Comparison of ENCODE assay signal across 9 cellular contexts in genomic region chr17:30236297-30236624, GRCh38. TPM values are rescaled to one million over a fixed set of nuclear protein-coding genes. Genes with fewer than 3 reads are reported as not detected.
A peak's percentile ranks its signal among the peaks of the same experiment; 100 is the strongest.
DNase-seq lines count a peak whose midpoint lies in the region; ATAC-seq lines count a peak whose summit lies in the region.
"Had no signal": no experiment of that assay in that cellular context is flagged by ENCODE, and none has a peak within 500 bp of the region (broad histone marks: within the 10 kb centered on the region; RNA-seq: fewer than 3 reads in every experiment).

No MANE protein-coding gene starts in this region.

- H3K9me3 Mint-ChIP-seq in activated CD4-positive, alpha-beta T cell treated with anti-CD3 and anti-CD28 coated beads, Interleukin-2, amount 10 ng/mL, durations not matched to agents 24 days and 14 days: no peaks in the 10 kb centered on the region
- no peaks in the 10 kb centered on the region for H3K9me3 Mint-ChIP-seq in activated T-helper 2 cell treated with anti-CD3 and anti-CD28 coated beads, Interferon-gamma antibody, Interleukin-2, Interleukin-4, amounts not matched to agents 10 μg/mL and 5 μg/mL and 100 μg/mL, durations not matched to agents 14 hours and 24 hours and 36 hours
- H3K9me3 Mint-ChIP-seq in stimulated activated effector memory CD8-positive, alpha-beta T cell treated with anti-CD3 and anti-CD28 coated beads, Interleukin-12 subunit alpha, Interleukin-12 subunit beta, amount 100 ng/mL, for 72 hours: no peaks in the 10 kb centered on the region

- H3K4me3 ChIP-seq in iPS-15b (ENCODE audit: low read depth, low read length): peak overlapping the region; percentile 61

- peaks cover 68% of the 10 kb centered on the region for H3K27me3 ChIP-seq in iPS-15b (ENCODE audit: control insufficient read depth, insufficient read depth, low read length)

- no peaks in the 10 kb centered on the region for H3K36me3 ChIP-seq in iPS-15b (ENCODE audit: control insufficient read depth, insufficient read depth, low read length)
- H3K36me3 ChIP-seq: transverse colon had no signal

- peaks cover 3% of the 10 kb centered on the region for H3K4me1 ChIP-seq in iPS-15b (ENCODE audit: control insufficient read depth, insufficient read depth, low read length)

- H3K27ac Mint-ChIP-seq in activated CD4-positive, alpha-beta T cell treated with anti-CD3 and anti-CD28 coated beads, Interleukin-2, amount 10 ng/mL, durations not matched to agents 24 days and 14 days: no peak overlapping the region
- no peak overlapping the region for H3K27ac Mint-ChIP-seq in activated T-helper 2 cell treated with anti-CD3 and anti-CD28 coated beads, Interferon-gamma antibody, Interleukin-2, Interleukin-4, amounts not matched to agents 10 μg/mL and 5 μg/mL and 100 μg/mL, durations not matched to agents 14 hours and 24 hours and 36 hours
- no peak overlapping the region for H3K27ac Mint-ChIP-seq in stimulated activated effector memory CD8-positive, alpha-beta T cell treated with anti-CD3 and anti-CD28 coated beads, Interleukin-12 subunit alpha, Interleukin-12 subunit beta, amount 100 ng/mL, for 72 hours

- H3K4me1 Mint-ChIP-seq in activated CD4-positive, alpha-beta T cell treated with anti-CD3 and anti-CD28 coated beads, Interleukin-2, amount 10 ng/mL, durations not matched to agents 24 days and 14 days: peaks cover 20% of the 10 kb centered on the region
- peaks cover 10% of the 10 kb centered on the region for H3K4me1 Mint-ChIP-seq in activated T-helper 2 cell treated with anti-CD3 and anti-CD28 coated beads, Interferon-gamma antibody, Interleukin-2, Interleukin-4, amounts not matched to agents 10 μg/mL and 5 μg/mL and 100 μg/mL, durations not matched to agents 14 hours and 24 hours and 36 hours (ENCODE audit: low read depth)
- H3K4me1 Mint-ChIP-seq in stimulated activated effector memory CD8-positive, alpha-beta T cell treated with anti-CD3 and anti-CD28 coated beads, Interleukin-12 subunit alpha, Interleukin-12 subunit beta, amount 100 ng/mL, for 72 hours: peaks cover 25% of the 10 kb centered on the region

- ATAC-seq in stimulated activated effector memory CD8-positive, alpha-beta T cell treated with anti-CD3 and anti-CD28 coated beads, Interleukin-12 subunit alpha, Interleukin-12 subunit beta, amount 100 ng/mL, for 72 hours: no peak
- no peak for ATAC-seq in left colon

- no peak overlapping the region for H3K9ac ChIP-seq in iPS-15b (ENCODE audit: low read depth, low read length)

- intact Hi-C loops in activated CD4-positive, alpha-beta T cell treated with anti-CD3 and anti-CD28 coated beads, Interleukin-2, amount 10 ng/mL, durations not matched to agents 24 days and 14 days (cut with micrococcal nuclease): loop anchor here (10.0 kb wide), 1 partner anchor 131 kb away; no protein-coding TSS in a partner anchor
- intact Hi-C loops in activated T-helper 2 cell treated with anti-CD3 and anti-CD28 coated beads, Interferon-gamma antibody, Interleukin-2, Interleukin-4, amounts not matched to agents 10 μg/mL and 5 μg/mL and 100 μg/mL, durations not matched to agents 14 hours and 24 hours and 36 hours (cut with micrococcal nuclease): no loop called here
- intact Hi-C loops in left colon (cut with DNase I, micrococcal nuclease): no loop called here

- DNase-seq in activated CD4-positive, alpha-beta T cell treated with anti-CD3 and anti-CD28 coated beads, Interleukin-2, amount 10 ng/mL, durations not matched to agents 24 days and 14 days: no peak
- DNase-seq in activated CD4-positive, alpha-beta T cell treated with anti-CD3 and anti-CD28 coated beads, Interleukin-2, amount 50 U/mL, for 4 hours: no peak
- no peak for DNase-seq in activated T-helper 2 cell treated with anti-CD3 and anti-CD28 coated beads, Interferon-gamma antibody, Interleukin-2, Interleukin-4, amounts not matched to agents 10 μg/mL and 5 μg/mL and 100 μg/mL, durations not matched to agents 14 hours and 24 hours and 36 hours (ENCODE audit: low spot score)
- no peak for DNase-seq in stimulated activated effector memory CD8-positive, alpha-beta T cell treated with anti-CD3 and anti-CD28 coated beads, Interleukin-12 subunit alpha, Interleukin-12 subunit beta, amount 100 ng/mL, for 72 hours (ENCODE audit: low spot score in 2 of 2)
- DNase-seq in left colon: no peak
- DNase-seq in NCI-H446 (lab: John Stamatoyannopoulos, UW): no peak
- DNase-seq in anterior cingulate cortex (lab: John Stamatoyannopoulos, UW): no peak

- H3K27me3 Mint-ChIP-seq in activated CD4-positive, alpha-beta T cell treated with anti-CD3 and anti-CD28 coated beads, Interleukin-2, amount 10 ng/mL, durations not matched to agents 24 days and 14 days: peaks cover 73% of the 10 kb centered on the region
- H3K27me3 Mint-ChIP-seq in activated T-helper 2 cell treated with anti-CD3 and anti-CD28 coated beads, Interferon-gamma antibody, Interleukin-2, Interleukin-4, amounts not matched to agents 10 μg/mL and 5 μg/mL and 100 μg/mL, durations not matched to agents 14 hours and 24 hours and 36 hours (ENCODE audit: low read depth): peaks cover 62% of the 10 kb centered on the region

- H3K36me3 Mint-ChIP-seq in activated CD4-positive, alpha-beta T cell treated with anti-CD3 and anti-CD28 coated beads, Interleukin-2, amount 10 ng/mL, durations not matched to agents 24 days and 14 days (ENCODE audit: low read depth): peaks cover 2% of the 10 kb centered on the region
- no peaks in the 10 kb centered on the region for H3K36me3 Mint-ChIP-seq in activated T-helper 2 cell treated with anti-CD3 and anti-CD28 coated beads, Interferon-gamma antibody, Interleukin-2, Interleukin-4, amounts not matched to agents 10 μg/mL and 5 μg/mL and 100 μg/mL, durations not matched to agents 14 hours and 24 hours and 36 hours (ENCODE audit: low read depth)
- peaks cover 6% of the 10 kb centered on the region for H3K36me3 Mint-ChIP-seq in stimulated activated effector memory CD8-positive, alpha-beta T cell treated with anti-CD3 and anti-CD28 coated beads, Interleukin-12 subunit alpha, Interleukin-12 subunit beta, amount 100 ng/mL, for 72 hours

- no peaks in the 10 kb centered on the region for H3K9me3 ChIP-seq in iPS-15b (ENCODE audit: control insufficient read depth, insufficient read depth, low read length)
- H3K9me3 ChIP-seq: transverse colon had no signal

- H3K4me3 Mint-ChIP-seq in activated CD4-positive, alpha-beta T cell treated with anti-CD3 and anti-CD28 coated beads, Interleukin-2, amount 10 ng/mL, durations not matched to agents 24 days and 14 days: peak overlapping the region; percentile 79
- H3K4me3 Mint-ChIP-seq in activated T-helper 2 cell treated with anti-CD3 and anti-CD28 coated beads, Interferon-gamma antibody, Interleukin-2, Interleukin-4, amounts not matched to agents 10 μg/mL and 5 μg/mL and 100 μg/mL, durations not matched to agents 14 hours and 24 hours and 36 hours (ENCODE audit: low read depth): peak overlapping the region; percentile 70
- H3K4me3 Mint-ChIP-seq in stimulated activated effector memory CD8-positive, alpha-beta T cell treated with anti-CD3 and anti-CD28 coated beads, Interleukin-12 subunit alpha, Interleukin-12 subunit beta, amount 100 ng/mL, for 72 hours: peak overlapping the region; percentile 64

RNA-seq across cellular contexts. Expression of gene SLC6A4, which starts 0.8 kb away (rescaled TPM):
- not detected in 2 replicates for total RNA-seq in activated CD4-positive, alpha-beta T cell treated with anti-CD3 and anti-CD28 coated beads, Interleukin-2, amount 10 ng/mL, durations not matched to agents 24 days and 14 days
- 0.02 TPM in 1 of 2 replicates, not detected in the other for total RNA-seq in activated T-helper 2 cell treated with anti-CD3 and anti-CD28 coated beads, Interferon-gamma antibody, Interleukin-2, Interleukin-4, amounts not matched to agents 10 μg/mL and 5 μg/mL and 100 μg/mL, durations not matched to agents 14 hours and 24 hours and 36 hours
- 1 to 10 TPM in 1 of 2 donors, under 1 TPM in 1; 0.79 to 1.1 TPM for total RNA-seq in left colon

RNA-seq across cellular contexts. Expression of gene BLMH, which starts 55.5 kb away (rescaled TPM):
- 68.2 and 72.8 TPM in 2 replicates for total RNA-seq in activated CD4-positive, alpha-beta T cell treated with anti-CD3 and anti-CD28 coated beads, Interleukin-2, amount 10 ng/mL, durations not matched to agents 24 days and 14 days
- total RNA-seq in activated T-helper 2 cell treated with anti-CD3 and anti-CD28 coated beads, Interferon-gamma antibody, Interleukin-2, Interleukin-4, amounts not matched to agents 10 μg/mL and 5 μg/mL and 100 μg/mL, durations not matched to agents 14 hours and 24 hours and 36 hours: 68.9 and 72.2 TPM in 2 replicates
- 10 to 100 TPM; 17.7 to 18.8 TPM for total RNA-seq in left colon
